In the genomic region with DNA sequence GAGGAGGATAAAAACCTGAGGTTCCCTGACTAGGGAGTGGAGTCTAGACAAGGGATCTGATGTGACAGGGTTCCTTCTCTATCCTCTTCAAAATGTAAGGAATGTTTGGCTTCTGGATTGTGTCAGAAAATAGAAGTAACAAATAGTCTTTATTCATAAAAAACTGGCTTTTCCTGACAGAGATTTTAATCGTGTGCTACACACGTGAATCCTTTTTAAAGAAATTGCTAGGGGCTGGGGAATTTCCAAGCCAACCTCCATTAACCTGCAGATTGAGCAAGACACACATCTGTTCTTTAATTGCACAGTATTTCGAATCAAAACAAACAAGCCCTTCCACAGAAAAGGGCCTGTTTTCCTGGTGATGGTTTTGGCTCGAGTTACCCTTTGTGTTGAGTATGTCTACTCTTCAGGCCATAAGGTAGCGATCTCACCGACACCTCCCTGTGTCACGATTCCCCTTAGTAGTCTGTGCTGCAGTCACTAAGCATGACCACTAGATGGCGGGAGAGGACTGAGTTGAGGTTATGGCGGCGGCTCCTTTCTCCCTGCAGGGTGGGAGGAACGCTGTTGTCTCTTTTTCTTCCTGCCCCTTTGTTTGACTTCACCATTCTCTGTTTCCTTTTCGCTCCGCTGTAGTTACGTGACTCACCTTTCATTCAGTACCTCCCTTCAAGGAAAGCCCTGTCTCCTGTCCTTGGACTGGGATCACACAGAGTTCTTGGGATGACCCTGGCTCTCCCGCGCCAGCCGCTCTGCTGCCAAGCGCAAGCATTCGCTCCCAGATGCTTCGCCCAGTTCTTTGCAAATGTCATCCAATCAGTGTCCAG, we compare ENCODE assay signal across 8 cellular contexts.
DNase-seq lines count a peak whose midpoint lies in the region; ATAC-seq, FAIRE-seq and TF ChIP-seq lines count a peak whose summit lies in the region.

No MANE protein-coding gene starts in this region.

- H3K27ac ChIP-seq in astrocyte (ENCODE audit: low read depth, low read length) = no peak overlapping the region

- peaks cover 2% of the 10 kb centered on the region for H3K36me3 Mint-ChIP-seq in T-helper 17 cell (ENCODE audit: low read depth)
- H3K36me3 Mint-ChIP-seq in astrocyte (ENCODE audit: low read depth, unreplicated experiment) = no peaks in the 10 kb centered on the region

- peak; percentile 82 for FAIRE-seq in astrocyte (lab: Jason Lieb, UNC)

- H4K20me1 ChIP-seq in astrocyte (ENCODE audit: insufficient read depth, low read length) = no peaks in the 10 kb centered on the region

- H3K36me3 ChIP-seq in astrocyte (ENCODE audit: insufficient read depth, low read length) = no peaks in the 10 kb centered on the region

- peaks cover 2% of the 10 kb centered on the region for H3K9me3 Mint-ChIP-seq in astrocyte (ENCODE audit: unreplicated experiment)

- H3K4me1 Mint-ChIP-seq in T-helper 17 cell (peaks cover 9% of the 10 kb centered on the region), astrocyte (ENCODE audit: low read depth, unreplicated experiment) (peaks cover 2% of the 10 kb centered on the region)

- H3K9me3 ChIP-seq in T-helper 17 cell (ENCODE audit: control insufficient read depth, low read length, poor library complexity, severe bottlenecking) = no peaks in the 10 kb centered on the region
- no peaks in the 10 kb centered on the region for H3K9me3 ChIP-seq in astrocyte (ENCODE audit: insufficient read depth, low read depth, low read length)

- no peaks in the 10 kb centered on the region for H3K4me1 ChIP-seq in astrocyte (ENCODE audit: insufficient read depth, low read length)

- H3K4me3 Mint-ChIP-seq in T-helper 17 cell (peak overlapping the region; percentile 83), astrocyte (ENCODE audit: unreplicated experiment) (peak overlapping the region; percentile 73)

- H3K27me3 Mint-ChIP-seq in T-helper 17 cell (peaks cover 37% of the 10 kb centered on the region), astrocyte (ENCODE audit: low read depth, unreplicated experiment) (peaks cover 24% of the 10 kb centered on the region)

- H3K9ac ChIP-seq in astrocyte (ENCODE audit: low read length) = peak overlapping the region; percentile 43

- H3K4me2 ChIP-seq in astrocyte (ENCODE audit: low read length) = peak overlapping the region; percentile 87

- peak overlapping the region; percentile 61 for H3K4me3 ChIP-seq in astrocyte (ENCODE audit: insufficient read depth, low read depth, low read length)

- intact Hi-C loops in sciatic nerve (cut with DNase I) = loop anchor here (10.0 kb wide), 1 partner anchor 451 kb away; no protein-coding TSS in a partner anchor

- H3K79me2 ChIP-seq in astrocyte (ENCODE audit: insufficient read depth, low read length) = no peaks in the 10 kb centered on the region

- peak; percentile 98 for TF ChIP-seq CTCF in GM12873 (IDR thresholded peaks at IDR 0.05; ENCODE audit: insufficient read depth, low read depth, low read length, missing control alignments)
- peak; percentile 99 for TF ChIP-seq CTCF in astrocyte (IDR thresholded peaks at IDR 0.05; ENCODE audit: insufficient read depth, low read depth, low read length)

- peak overlapping the region; percentile 91 for H2AFZ ChIP-seq in astrocyte (ENCODE audit: low read depth, low read length)

- DNase-seq in NCI-H1092 treated with DMSO at 0.1 percent for 48 hours (lab: John Stamatoyannopoulos, UW) = peak; percentile 92
- DNase-seq in T-helper 17 cell = peak; percentile 34 to 73 (median 48)
- peak; percentile 56 for DNase-seq in astrocyte (ENCODE audit: low read depth)
- peak; percentile 75 to 85 for DNase-seq in hippocampal formation (lab: John Stamatoyannopoulos, UW)
- DNase-seq in sciatic nerve (ENCODE audit: low spot score) = peak; percentile 80

- H3K27me3 ChIP-seq in astrocyte (ENCODE audit: insufficient read depth, low read length) = no peaks in the 10 kb centered on the region

- ATAC-seq in HG02623 (IDR thresholded peaks at IDR 0.05; ENCODE audit: unreplicated experiment) = peak; percentile 92
- ATAC-seq in T-helper 17 cell = peak; percentile 99
- ATAC-seq in sciatic nerve = peak; percentile 94
- ATAC-seq in HG02970 (IDR thresholded peaks at IDR 0.05; ENCODE audit: low FRiP score, unreplicated experiment) = no peak

- peak overlapping the region; percentile 27 for H3K27ac Mint-ChIP-seq in T-helper 17 cell
- H3K27ac Mint-ChIP-seq in astrocyte (ENCODE audit: unreplicated experiment) = no peak overlapping the region
